ENCODE assay signal across 8 cellular contexts in the genomic region with DNA sequence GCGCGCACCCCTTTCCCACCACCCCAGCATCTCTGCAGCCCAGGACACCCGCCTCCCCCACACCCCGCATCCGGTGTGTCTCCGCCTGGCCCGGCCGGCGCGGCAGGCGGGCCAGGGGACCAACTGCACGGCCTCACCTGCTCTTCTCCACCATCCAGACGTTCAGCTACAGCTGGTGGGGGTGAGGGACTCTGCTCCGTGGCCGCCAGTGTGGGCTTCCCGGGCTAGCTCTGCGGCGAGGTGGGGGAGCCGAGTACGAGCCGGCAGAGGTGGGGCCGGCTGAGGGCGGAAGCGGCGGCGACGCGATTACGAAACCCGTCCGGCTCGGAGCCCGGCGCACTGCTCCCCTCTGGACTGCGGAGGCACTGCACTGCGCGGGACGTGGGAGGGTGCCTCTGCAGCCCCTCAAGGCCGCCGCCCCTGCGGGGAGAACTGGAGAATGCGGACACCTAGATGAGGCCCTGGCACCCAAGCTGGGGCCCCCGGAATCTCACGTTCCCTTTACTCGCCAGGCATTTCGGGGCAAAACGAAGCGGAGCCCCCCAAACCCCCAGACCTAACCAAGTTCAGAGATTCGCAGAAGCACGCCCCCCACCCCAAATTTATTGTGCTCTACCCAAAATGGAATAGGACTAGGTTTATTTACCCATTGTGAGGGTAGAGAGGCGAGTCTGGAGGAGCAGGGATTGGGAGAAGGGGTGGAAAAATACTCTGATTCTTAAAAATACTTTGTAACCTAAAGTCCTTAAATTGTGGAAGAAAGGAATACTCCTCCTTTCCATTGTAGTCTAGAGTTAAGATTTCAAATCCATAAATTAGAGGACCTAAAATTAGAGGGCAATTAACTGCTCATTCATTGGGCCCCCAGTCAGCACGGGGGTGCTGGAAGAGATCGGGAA. TPM values are rescaled to one million over a fixed set of nuclear protein-coding genes. Genes with fewer than 3 reads are reported as not detected.
A peak's percentile ranks its signal among the peaks of the same experiment; 100 is the strongest.
DNase-seq lines count a peak whose midpoint lies in the region; ATAC-seq and TF ChIP-seq lines count a peak whose summit lies in the region.

A gene with protein sequence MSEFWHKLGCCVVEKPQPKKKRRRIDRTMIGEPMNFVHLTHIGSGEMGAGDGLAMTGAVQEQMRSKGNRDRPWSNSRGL (minus strand): TSS at position 281 of the 899 bp plus-strand sequence. CDS start 3,892 bp downstream, outside the sequence.

- peaks cover 0 to 22% of the 10 kb centered on the region in 2 donors for H3K36me3 ChIP-seq in left lung

- H3K27me3 ChIP-seq in left lung: no peaks in the 10 kb centered on the region

- peak within 1 kb of the TSS; percentile 66 to 94 for H3K4me3 ChIP-seq in left lung

- H3K9me3 ChIP-seq in left lung: no peaks in the 10 kb centered on the region

- DNase-seq in AML-193 (lab: John Stamatoyannopoulos, UW) (peak; percentile 75), NCI-H524 (lab: John Stamatoyannopoulos, UW) (peak; percentile 52 to 81), dedifferentiated amniotic fluid mesenchymal stem cell (ENCODE audit: extremely low spot score) (peak; percentile 73), left lung (peak; percentile 88 to 98)
- DNase-seq in activated CD4-positive, alpha-beta T cell treated with anti-CD3 and anti-CD28 coated beads for 48 hours: peak; percentile 90
- peak; percentile 85 for DNase-seq in stimulated activated CD4-positive, alpha-beta T cell treated with anti-CD3 and anti-CD28 coated beads, Interleukin-4, amount 100 ng/mL, for 1 hour

- intact Hi-C loops in left lung (cut with DNase I): no loop called here

- peak within 1 kb of the TSS; percentile 89 to 95 for H3K27ac ChIP-seq in left lung

- ATAC-seq in GM19025 (IDR thresholded peaks at IDR 0.05; ENCODE audit: low read depth, unreplicated experiment) (peak; percentile 74), HG03342 (IDR thresholded peaks at IDR 0.05; ENCODE audit: unreplicated experiment) (peak; percentile 73), left lung (peak; percentile 93)

- peak; percentile 81 to 92 for TF ChIP-seq CTCF in left lung (IDR thresholded peaks at IDR 0.05)

- H3K4me1 ChIP-seq in left lung: peaks cover 18 to 49% of the 10 kb centered on the region in 2 donors

RNA-seq across cellular contexts. Expression of the gene that starts here (rescaled TPM):
- total RNA-seq in left lung: 100 to 1,000 TPM; 104 to 125 TPM

Comparison
In these comparisons a context has a peak if more than half of its experiments do, and no peak if none do; other contexts are left out.
1. Peak in every context shown above with its lines: DNase-seq, ATAC-seq, H3K4me3 ChIP-seq and H3K27ac ChIP-seq.